ENCODE assay signal across 19 cellular contexts in the genomic region with DNA sequence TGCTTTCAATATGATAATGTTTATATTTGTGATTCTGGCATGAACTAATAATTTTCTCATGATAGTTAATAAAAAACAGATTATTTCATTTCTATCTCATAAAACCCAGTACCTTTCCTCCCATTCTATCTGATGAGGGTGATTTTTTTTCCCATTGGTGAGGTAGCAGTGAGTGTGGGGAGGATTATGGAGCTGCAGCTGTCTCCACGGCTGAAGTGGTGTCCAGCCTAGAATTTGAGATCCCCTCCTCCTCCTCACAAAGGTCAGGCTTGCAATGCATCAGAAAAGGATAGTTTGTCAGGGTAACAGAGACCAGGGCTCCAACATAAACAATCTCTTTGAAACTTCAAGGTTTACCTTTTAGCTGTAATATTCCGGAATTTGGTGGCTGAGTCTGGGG.
"Had no signal": no experiment of that assay in that cellular context is flagged by ENCODE, and none has a peak within 500 bp of the region (broad histone marks: within the 10 kb centered on the region; RNA-seq: fewer than 3 reads in every experiment).

No MANE protein-coding gene starts in this region.

- H3K36me3 ChIP-seq: brain microvascular endothelial cell, lower lobe of right lung, neutrophil had no signal

- DNase-seq: activated B cell treated with CpG ODN at 0.5 μM for 24 hours; activated CD4-positive, alpha-beta memory T cell treated with anti-CD3 and anti-CD28 coated beads, Interleukin-2, amount 10 ng/mL, durations not matched to agents 7 days and 5 days; activated CD4-positive, alpha-beta T cell treated with anti-CD3 and anti-CD28 coated beads for 4 hours; activated CD8-positive, alpha-beta memory T cell treated with anti-CD3 and anti-CD28 coated beads, Interleukin-2, amount 10 ng/mL, durations not matched to agents 7 days and 5 days; activated naive CD4-positive, alpha-beta T cell treated with anti-CD3 and anti-CD28 coated beads for 36 hours; activated T-cell treated with anti-CD3 and anti-CD28 coated beads, Interleukin-2, amount 50 U/mL, for 4 hours; brain microvascular endothelial cell; central memory CD4-positive, alpha-beta T cell; foreskin keratinocyte; hypothalamus; islet precursor cell; left colon; lower lobe of right lung; naive B cell; stimulated activated naive B cell treated with anti-CD40 and anti-IgM and Interleukin-4, amounts not matched to agents 10 μg/mL and 1 μg/mL and 100 μg/mL, for 72 hours; T-cell had no signal

- H2AFZ ChIP-seq: parathyroid adenoma had no signal

- H3K4me1 Mint-ChIP-seq: activated B cell treated with CpG ODN at 0.5 μM for 24 hours; activated CD4-positive, alpha-beta memory T cell treated with anti-CD3 and anti-CD28 coated beads, Interleukin-2, amount 10 ng/mL, durations not matched to agents 7 days and 5 days; activated CD8-positive, alpha-beta memory T cell treated with anti-CD3 and anti-CD28 coated beads, Interleukin-2, amount 10 ng/mL, durations not matched to agents 7 days and 5 days; naive B cell; stimulated activated naive B cell treated with anti-CD40 and anti-IgM and Interleukin-4, amounts not matched to agents 10 μg/mL and 1 μg/mL and 100 μg/mL, for 72 hours; T-cell had no signal

- H3K4me3 Mint-ChIP-seq: activated B cell treated with CpG ODN at 0.5 μM for 24 hours; activated CD4-positive, alpha-beta memory T cell treated with anti-CD3 and anti-CD28 coated beads, Interleukin-2, amount 10 ng/mL, durations not matched to agents 7 days and 5 days; activated CD8-positive, alpha-beta memory T cell treated with anti-CD3 and anti-CD28 coated beads, Interleukin-2, amount 10 ng/mL, durations not matched to agents 7 days and 5 days; activated naive CD4-positive, alpha-beta T cell treated with anti-CD3 and anti-CD28 coated beads for 36 hours; activated T-cell treated with anti-CD3 and anti-CD28 coated beads, Interleukin-2, amount 50 U/mL, for 4 hours; naive B cell; stimulated activated naive B cell treated with anti-CD40 and anti-IgM and Interleukin-4, amounts not matched to agents 10 μg/mL and 1 μg/mL and 100 μg/mL, for 72 hours; T-cell had no signal

- H3K27ac Mint-ChIP-seq: activated B cell treated with CpG ODN at 0.5 μM for 24 hours; activated CD4-positive, alpha-beta memory T cell treated with anti-CD3 and anti-CD28 coated beads, Interleukin-2, amount 10 ng/mL, durations not matched to agents 7 days and 5 days; activated CD8-positive, alpha-beta memory T cell treated with anti-CD3 and anti-CD28 coated beads, Interleukin-2, amount 10 ng/mL, durations not matched to agents 7 days and 5 days; activated naive CD4-positive, alpha-beta T cell treated with anti-CD3 and anti-CD28 coated beads for 36 hours; naive B cell; stimulated activated naive B cell treated with anti-CD40 and anti-IgM and Interleukin-4, amounts not matched to agents 10 μg/mL and 1 μg/mL and 100 μg/mL, for 72 hours; T-cell had no signal

- H3K4me3 ChIP-seq: coronary artery, lower lobe of right lung had no signal

- H3K9me3 Mint-ChIP-seq: activated CD4-positive, alpha-beta memory T cell treated with anti-CD3 and anti-CD28 coated beads, Interleukin-2, amount 10 ng/mL, durations not matched to agents 7 days and 5 days; activated naive CD4-positive, alpha-beta T cell treated with anti-CD3 and anti-CD28 coated beads for 36 hours; activated T-cell treated with anti-CD3 and anti-CD28 coated beads, Interleukin-2, amount 50 U/mL, for 4 hours had no signal

- H3K36me3 Mint-ChIP-seq: activated CD8-positive, alpha-beta memory T cell treated with anti-CD3 and anti-CD28 coated beads, Interleukin-2, amount 10 ng/mL, durations not matched to agents 7 days and 5 days; naive B cell; stimulated activated naive B cell treated with anti-CD40 and anti-IgM and Interleukin-4, amounts not matched to agents 10 μg/mL and 1 μg/mL and 100 μg/mL, for 72 hours; T-cell had no signal

- H3K27ac ChIP-seq: brain microvascular endothelial cell, coronary artery, foreskin keratinocyte, lower lobe of right lung, neutrophil, parathyroid adenoma had no signal

- H3K9ac ChIP-seq: parathyroid adenoma had no signal

- H3K9me3 ChIP-seq: lower lobe of right lung, neutrophil had no signal

- H3K27me3 ChIP-seq: brain microvascular endothelial cell, foreskin keratinocyte had no signal

- H3K79me2 ChIP-seq: parathyroid adenoma had no signal
